In the genomic region with DNA sequence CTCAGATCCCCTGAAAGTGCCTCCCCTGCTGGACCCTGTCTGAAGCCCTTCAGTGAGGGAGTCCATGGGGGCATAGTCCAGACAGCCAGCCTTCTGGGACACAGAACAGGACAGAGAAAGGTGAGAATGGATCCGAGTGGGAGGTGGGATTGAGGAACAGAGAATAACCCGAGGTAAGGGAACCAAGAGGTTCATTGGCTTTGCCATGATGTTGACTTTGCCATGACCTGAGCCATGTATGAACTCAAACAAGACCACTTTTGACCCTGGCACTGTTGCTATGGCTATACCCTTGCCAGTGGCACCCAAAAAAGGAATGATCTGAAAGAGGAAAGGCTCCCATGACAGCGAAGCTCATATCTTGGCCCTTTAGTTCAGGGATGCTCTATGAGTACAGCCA, we compare ENCODE assay signal across 10 cellular contexts.
"Had no signal": no experiment of that assay in that cellular context is flagged by ENCODE, and none has a peak within 500 bp of the region (broad histone marks: within the 10 kb centered on the region; RNA-seq: fewer than 3 reads in every experiment).

No MANE protein-coding gene starts in this region.

- H3K4me3 ChIP-seq: GM23248, HAP-1 had no signal

- H3K9me3 ChIP-seq: HAP-1 had no signal

- H3K36me3 ChIP-seq: HAP-1 had no signal

- H3K27ac Mint-ChIP-seq: HFFc6 had no signal

- H3K4me2 ChIP-seq: KMS-11 had no signal

- H3K36me3 Mint-ChIP-seq: IgD-negative memory B cell had no signal

- H3K4me1 Mint-ChIP-seq: IgD-negative memory B cell had no signal

- H3K9ac ChIP-seq: GM23248, KMS-11 had no signal

- H3K27ac ChIP-seq: GM23248, KMS-11 had no signal

- H2AFZ ChIP-seq: GM23248 had no signal

- H3K9me3 Mint-ChIP-seq: HFFc6 had no signal

- H3K4me3 Mint-ChIP-seq: HFFc6, IgD-negative memory B cell had no signal

- H3K4me1 ChIP-seq: HAP-1 had no signal

- DNase-seq: GM23248, GOT3, H7, HFFc6, KBM-7 had no signal

- ATAC-seq: HCT116 had no signal

- FAIRE-seq: HTR-8/SVneo had no signal
